ENCODE assay signal across 18 cellular contexts in the genomic region with DNA sequence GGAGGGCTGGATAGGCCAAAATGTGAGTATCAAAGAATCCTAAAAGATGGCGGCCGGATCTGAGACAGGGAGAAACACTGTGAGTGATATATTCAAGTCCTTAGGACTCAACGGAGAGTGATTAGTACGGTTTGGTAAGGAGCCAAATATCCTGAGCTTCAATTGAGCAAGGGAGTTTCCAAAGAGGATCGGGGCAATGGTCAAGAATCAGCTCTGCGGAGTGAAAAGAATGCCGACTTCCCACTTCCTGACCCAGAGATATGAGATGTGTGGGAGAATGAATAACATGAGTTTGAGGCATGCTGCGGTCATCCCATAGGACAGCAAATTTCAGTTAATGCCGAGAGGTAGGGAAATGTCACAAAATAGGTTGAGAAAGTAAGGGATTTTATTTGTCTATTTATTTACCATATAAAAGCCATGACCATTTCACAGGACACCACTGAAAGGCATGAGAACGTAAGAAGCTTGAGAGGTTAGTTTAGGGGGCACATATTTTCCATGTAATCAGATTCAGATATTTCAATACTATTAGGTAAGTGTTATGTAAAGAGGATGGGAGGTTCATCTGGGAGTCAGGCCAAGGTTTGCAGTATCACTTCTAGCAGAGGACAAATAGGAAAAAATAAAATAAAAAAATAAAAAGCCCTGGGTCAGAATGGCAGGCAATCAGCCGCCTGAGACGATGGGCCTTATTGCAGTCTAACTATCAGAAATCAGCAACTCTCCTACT.
DNase-seq lines count a peak whose midpoint lies in the region; ATAC-seq, FAIRE-seq and TF ChIP-seq lines count a peak whose summit lies in the region.
"Had no signal": no experiment of that assay in that cellular context is flagged by ENCODE, and none has a peak within 500 bp of the region (broad histone marks: within the 10 kb centered on the region; RNA-seq: fewer than 3 reads in every experiment).

No MANE protein-coding gene starts in this region.

- H3K4me1 Mint-ChIP-seq in MCF 10A (ENCODE audit: insufficient read depth, unreplicated experiment) = no peaks in the 10 kb centered on the region
- H3K4me1 Mint-ChIP-seq: neural progenitor cell had no signal

- POLR2A ChIA-PET in MCF 10A (lab: Yijun Ruan, JAX) = no interaction called here

- no peaks in the 10 kb centered on the region for H3K9me3 Mint-ChIP-seq in MCF 10A (ENCODE audit: unreplicated experiment)
- H3K9me3 Mint-ChIP-seq: neural progenitor cell, type B pancreatic cell had no signal

- no peak for TF ChIP-seq POLR2A in breast epithelium (IDR thresholded peaks at IDR 0.05)

- BruUV-seq in MCF 10A (replicated peaks; lab: Mats Ljungman, UMichigan) = no TSS peak

- no peak overlapping the region for H3K4me3 ChIP-seq in breast epithelium
- peak overlapping the region; percentile 41 for H3K4me3 ChIP-seq in fibroblast of villous mesenchyme (ENCODE audit: low read depth, low read length)
- H3K4me3 ChIP-seq: K562, neural progenitor cell had no signal

- no peak overlapping the region for H3K27ac Mint-ChIP-seq in MCF 10A (ENCODE audit: low read depth, unreplicated experiment)
- H3K27ac Mint-ChIP-seq: neural progenitor cell, type B pancreatic cell had no signal

- H3K9me3 ChIP-seq in breast epithelium = no peaks in the 10 kb centered on the region

- DNase-seq in MCF 10A (ENCODE audit: unreplicated experiment) (peak; percentile 15), breast epithelium (ENCODE audit: low spot score in 2 of 2) (no peak), SW 1271 (lab: John Stamatoyannopoulos, UW) (peak; percentile 4 to 14), fibroblast of villous mesenchyme (ENCODE audit: low read depth) (peak; percentile 99), urothelium cell line (ENCODE audit: low spot score) (peak; percentile 84), SKM-1 (lab: John Stamatoyannopoulos, UW; ENCODE audit: unreplicated experiment) (no peak)
- DNase-seq: activated CD4-positive, alpha-beta T cell treated with anti-CD3 and anti-CD28 coated beads, Interleukin-2, amount 50 U/mL, for 4 hours; activated gamma-delta T cell treated with Interleukin-2 at 50 U/mL for 16 hours; cerebellar nuclear complex; foreskin keratinocyte; NCI-H2081 treated with DMSO at 0.1 percent for 48 hours; T-helper 2 cell had no signal

- H3K27ac ChIP-seq in breast epithelium = no peak overlapping the region
- H3K27ac ChIP-seq: foreskin keratinocyte, neural progenitor cell had no signal

- FAIRE-seq in urothelium cell line (lab: Jason Lieb, UNC) = peak; percentile 95
- FAIRE-seq: K562 had no signal

- no peaks in the 10 kb centered on the region for H3K36me3 Mint-ChIP-seq in MCF 10A (ENCODE audit: insufficient read depth, unreplicated experiment)
- H3K36me3 Mint-ChIP-seq: neural progenitor cell, type B pancreatic cell had no signal

- H3K4me1 ChIP-seq in breast epithelium = no peaks in the 10 kb centered on the region
- H3K4me1 ChIP-seq: foreskin keratinocyte, neural progenitor cell had no signal

- H3K27me3 Mint-ChIP-seq in MCF 10A (ENCODE audit: insufficient read depth, unreplicated experiment) = no peaks in the 10 kb centered on the region
- H3K27me3 Mint-ChIP-seq: type B pancreatic cell had no signal

- H3K36me3 ChIP-seq in breast epithelium = no peaks in the 10 kb centered on the region
- H3K36me3 ChIP-seq: neural progenitor cell had no signal

- ATAC-seq in GM21723 (IDR thresholded peaks at IDR 0.05; ENCODE audit: unreplicated experiment) (no peak), GM19035 (IDR thresholded peaks at IDR 0.05; ENCODE audit: unreplicated experiment) (no peak)
- ATAC-seq: foreskin keratinocyte, HCT116, K562 had no signal

- CTCF ChIA-PET in MCF 10A (lab: Yijun Ruan, JAX) = interaction anchor here (0.6 kb wide), 1 partner anchor 327 kb away, joined by 3 read pairs; no protein-coding TSS in a partner anchor

- no peak overlapping the region for H3K4me3 Mint-ChIP-seq in MCF 10A (ENCODE audit: unreplicated experiment)
- H3K4me3 Mint-ChIP-seq: neural progenitor cell, type B pancreatic cell had no signal

- no peaks in the 10 kb centered on the region for H3K27me3 ChIP-seq in breast epithelium
- H3K27me3 ChIP-seq: foreskin keratinocyte, neural progenitor cell had no signal

- no peak for TF ChIP-seq CTCF in MCF 10A (IDR thresholded peaks at IDR 0.05; ENCODE audit: unreplicated experiment)
- TF ChIP-seq CTCF in breast epithelium (IDR thresholded peaks at IDR 0.05) = no peak
- TF ChIP-seq CTCF in fibroblast of villous mesenchyme (IDR thresholded peaks at IDR 0.05; ENCODE audit: insufficient read depth, low read depth, low read length) = no peak

- intact Hi-C loops in MCF 10A (cut with micrococcal nuclease) = no loop called here
- intact Hi-C loops in breast epithelium (cut with DNase I; ENCODE audit: low total_unique reads) = no loop called here

Comparison
In these comparisons a context has a peak if more than half of its experiments do, and no peak if none do; other contexts are left out.
1. DNase-seq: peak in MCF 10A (single experiment), SW 1271 (2 of 2), fibroblast of villous mesenchyme (single experiment) and urothelium cell line (single experiment); none in breast epithelium (0 of 2) and SKM-1 (single experiment).